8 cellular contexts compared by ENCODE assay signal in the genomic region with DNA sequence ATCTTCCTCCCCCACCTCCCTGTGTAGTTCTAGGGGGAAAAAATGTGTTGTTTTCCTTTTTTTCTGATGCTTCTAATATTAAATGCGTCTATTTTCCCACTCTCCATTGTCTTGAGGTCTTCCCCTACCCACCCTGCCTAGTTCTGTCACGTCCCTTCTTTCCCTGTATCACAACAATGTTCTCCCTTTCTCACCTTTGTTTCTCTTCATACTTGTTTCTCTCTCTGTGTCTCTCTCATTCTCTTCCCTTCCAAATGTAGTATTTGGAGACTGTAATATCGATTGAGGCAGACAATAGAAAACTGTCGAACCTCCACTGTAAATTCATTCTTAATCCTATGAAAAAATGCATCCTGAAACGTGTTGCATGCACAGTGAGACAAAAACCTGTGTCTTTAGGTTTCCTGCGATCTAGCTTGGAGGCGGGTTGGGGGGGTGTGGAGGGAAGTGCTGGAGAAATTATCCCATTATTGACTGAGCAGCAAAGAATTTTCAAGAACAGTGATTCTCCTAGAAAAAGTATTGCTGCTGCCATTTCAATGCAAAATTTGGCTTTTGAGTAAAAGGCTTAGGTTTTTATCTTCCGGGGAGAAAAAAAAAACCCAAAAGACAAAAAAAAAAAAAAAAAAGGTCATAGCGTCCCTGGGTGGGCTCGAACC. TPM values are rescaled to one million over a fixed set of nuclear protein-coding genes. Genes with fewer than 3 reads are reported as not detected.
DNase-seq lines count a peak whose midpoint lies in the region; ATAC-seq and TF ChIP-seq lines count a peak whose summit lies in the region.

No MANE protein-coding gene starts in this region.

- H3K4me1 ChIP-seq in CD4-positive, alpha-beta memory T cell (ENCODE audit: insufficient read depth, low read length), result peaks cover 64% of the 10 kb centered on the region
- peaks cover 27 to 45% of the 10 kb centered on the region in 2 donors for H3K4me1 ChIP-seq in thoracic aorta (ENCODE audit: control insufficient read depth in 1 of 2, low read depth in 2 of 2)

- TF ChIP-seq CTCF in HL-60 (IDR thresholded peaks at IDR 0.05; ENCODE audit: insufficient read depth, low read length) (no peak), activated B cell treated with CpG ODN at 0.5 μM for 24 hours (IDR thresholded peaks at IDR 0.05) (no peak), thoracic aorta (IDR thresholded peaks at IDR 0.05) (no peak)

- peaks cover 13% of the 10 kb centered on the region for H3K36me3 ChIP-seq in CD4-positive, alpha-beta memory T cell (ENCODE audit: insufficient read depth, low read length)
- peaks cover 6% of the 10 kb centered on the region for H3K36me3 ChIP-seq in thoracic aorta

- no peak for ATAC-seq in activated B cell treated with CpG ODN at 0.5 μM for 24 hours (ENCODE audit: low read depth)
- ATAC-seq in thoracic aorta (ENCODE audit: insufficient number of reproducible peaks, low FRiP score, low read depth), result no peak
- ATAC-seq in HG03196 (IDR thresholded peaks at IDR 0.05; ENCODE audit: unreplicated experiment), result no peak
- ATAC-seq in GM18519 (IDR thresholded peaks at IDR 0.05; ENCODE audit: low FRiP score, unreplicated experiment), result no peak
- no peak for ATAC-seq in GM19035 (IDR thresholded peaks at IDR 0.05; ENCODE audit: unreplicated experiment)

- H3K27ac ChIP-seq in CD4-positive, alpha-beta memory T cell (ENCODE audit: low read depth, low read length), result peak overlapping the region; percentile 84
- H3K27ac ChIP-seq in HL-60 (replicated peaks) (no peak overlapping the region), thoracic aorta (peak overlapping the region; percentile 85 to 88)

- H3K27me3 ChIP-seq in CD4-positive, alpha-beta memory T cell (ENCODE audit: insufficient read depth, low read length), result peaks cover 35% of the 10 kb centered on the region
- H3K27me3 ChIP-seq in HL-60 (ENCODE audit: insufficient read depth, poor library complexity, severe bottlenecking) (peaks cover 40% of the 10 kb centered on the region), thoracic aorta (replicated peaks; ENCODE audit: insufficient read depth) (no peaks in the 10 kb centered on the region)

- H3K9me3 Mint-ChIP-seq in CD4-positive, alpha-beta memory T cell, result peaks cover 0 to 14% (median 0%) of the 10 kb centered on the region in 8 donors
- H3K9me3 Mint-ChIP-seq in activated B cell treated with CpG ODN at 0.5 μM for 24 hours, result no peaks in the 10 kb centered on the region

- H3K4me1 Mint-ChIP-seq in CD4-positive, alpha-beta memory T cell, result peaks cover 27 to 63% (median 48%) of the 10 kb centered on the region in 4 donors
- peaks cover 61% of the 10 kb centered on the region for H3K4me1 Mint-ChIP-seq in activated B cell treated with CpG ODN at 0.5 μM for 24 hours

- peak in 1 of 5 donors; percentile 31 for DNase-seq in CD4-positive, alpha-beta memory T cell
- DNase-seq in HL-60 (ENCODE audit: low read depth in 1 of 2, low spot score in 1 of 2) (no peak), activated B cell treated with CpG ODN at 0.5 μM for 24 hours (no peak), thoracic aorta (ENCODE audit: low spot score) (no peak)

- peaks cover 14 to 23% of the 10 kb centered on the region in 2 donors for H3K27me3 Mint-ChIP-seq in CD4-positive, alpha-beta memory T cell
- peaks cover 30% of the 10 kb centered on the region for H3K27me3 Mint-ChIP-seq in activated B cell treated with CpG ODN at 0.5 μM for 24 hours

- H3K27ac Mint-ChIP-seq in CD4-positive, alpha-beta memory T cell, result peak overlapping the region; percentile 93 to 100 (median 98)
- peak overlapping the region; percentile 93 for H3K27ac Mint-ChIP-seq in activated B cell treated with CpG ODN at 0.5 μM for 24 hours

- CTCF ChIA-PET in CD4-positive, alpha-beta memory T cell (lab: Charles Lee; ENCODE audit: partially characterized antibody), result interaction anchor here (1.0 to 1.4 kb wide), 5 partner anchors 15 to 193 kb away, joined by 3 to 10 read pairs (median 4); no protein-coding TSS in a partner anchor
- CTCF ChIA-PET in activated B cell treated with CpG ODN at 0.5 μM for 24 hours (lab: Charles Lee), result interaction anchor here (0.9 to 1.2 kb wide), 3 partner anchors 16 to 88 kb away, joined by 3 to 11 read pairs (median 3); no protein-coding TSS in a partner anchor

- no peaks in the 10 kb centered on the region for H3K9me3 ChIP-seq in CD4-positive, alpha-beta memory T cell (ENCODE audit: control insufficient read depth in 1 of 2, low read length in 2 of 2)
- no peaks in the 10 kb centered on the region for H3K9me3 ChIP-seq in thoracic aorta

- H3K4me3 Mint-ChIP-seq in CD4-positive, alpha-beta memory T cell, result peak overlapping the region; percentile 95 to 100 (median 99)
- peak overlapping the region; percentile 98 for H3K4me3 Mint-ChIP-seq in activated B cell treated with CpG ODN at 0.5 μM for 24 hours

- intact Hi-C loops in CD4-positive, alpha-beta memory T cell (cut with micrococcal nuclease), result loop anchor here (5.0 kb wide), 3 partner anchors 74 to 194 kb away; a partner anchor contains a TSS
- intact Hi-C loops in activated B cell treated with CpG ODN at 0.5 μM for 24 hours (cut with micrococcal nuclease), result loop anchor here (5.0 kb wide), 1 partner anchor 194 kb away; no protein-coding TSS in a partner anchor

- POLR2A ChIA-PET in CD4-positive, alpha-beta memory T cell (lab: Charles Lee; ENCODE audit: partially characterized antibody), result interaction anchor here (0.8 to 5.5 kb wide), 16 partner anchors 11 to 403 kb away, joined by 3 to 50 read pairs (median 8); a partner anchor contains a TSS
- POLR2A ChIA-PET in activated B cell treated with CpG ODN at 0.5 μM for 24 hours (lab: Charles Lee), result interaction anchor here (0.6 to 3.0 kb wide), 15 partner anchors 23 to 710 kb away, joined by 3 to 27 read pairs (median 5); a partner anchor contains a TSS

- peak overlapping the region; percentile 46 to 94 for H3K4me3 ChIP-seq in CD4-positive, alpha-beta memory T cell (ENCODE audit: low read length in 2 of 2)
- H3K4me3 ChIP-seq in HL-60 (replicated peaks; ENCODE audit: insufficient read depth, low read length) (peak overlapping the region; percentile 70), iPS-11a (ENCODE audit: low read depth, low read length) (peak overlapping the region; percentile 69), thoracic aorta (peak overlapping the region; percentile 92)

- H3K36me3 Mint-ChIP-seq in CD4-positive, alpha-beta memory T cell, result peaks cover 18 to 31% of the 10 kb centered on the region in 2 donors
- peaks cover 29% of the 10 kb centered on the region for H3K36me3 Mint-ChIP-seq in activated B cell treated with CpG ODN at 0.5 μM for 24 hours (ENCODE audit: low read depth)

RNA-seq across cellular contexts. Expression of a gene that starts 1.3 kb away (rescaled TPM):
- total RNA-seq in CD4-positive, alpha-beta memory T cell, result 10 to 100 TPM; 93.5 to 99.0 TPM
- polyA plus RNA-seq in CD4-positive, alpha-beta memory T cell, result 100 to 1,000 TPM; 391 to 517 TPM
- total RNA-seq in activated B cell treated with CpG ODN at 0.5 μM for 24 hours (234 and 250 TPM in 2 replicates), thoracic aorta (100 to 1,000 TPM; 108 to 124 TPM)

RNA-seq across cellular contexts. Expression of a gene that starts 3.1 kb away (rescaled TPM):
- total RNA-seq in CD4-positive, alpha-beta memory T cell, result not detected
- not detected for polyA plus RNA-seq in CD4-positive, alpha-beta memory T cell
- not detected in 2 replicates for total RNA-seq in activated B cell treated with CpG ODN at 0.5 μM for 24 hours
- 10 to 100 TPM; 14.1 to 28.4 TPM for total RNA-seq in thoracic aorta

RNA-seq across cellular contexts. Expression of a gene that starts 21.1 kb away (rescaled TPM):
- total RNA-seq in CD4-positive, alpha-beta memory T cell, result 10 to 100 TPM; 12.5 to 13.5 TPM
- polyA plus RNA-seq in CD4-positive, alpha-beta memory T cell, result 10 to 100 TPM; 55.3 to 57.6 TPM
- total RNA-seq in activated B cell treated with CpG ODN at 0.5 μM for 24 hours (11.2 and 12.1 TPM in 2 replicates), thoracic aorta (1 to 10 TPM; 9.3 to 9.6 TPM)

RNA-seq across cellular contexts. Expression of a gene that starts 46.2 kb away (rescaled TPM):
- 100 to 1,000 TPM; 493 to 505 TPM for total RNA-seq in CD4-positive, alpha-beta memory T cell
- polyA plus RNA-seq in CD4-positive, alpha-beta memory T cell, result 10 to 100 TPM in 1 of 2 donors, 1 to 10 TPM in 1; 3.0 to 14.1 TPM
- 166 and 192 TPM in 2 replicates for total RNA-seq in activated B cell treated with CpG ODN at 0.5 μM for 24 hours
- 100 to 1,000 TPM; 113 to 201 TPM for total RNA-seq in thoracic aorta

RNA-seq across cellular contexts. Expression of a gene that starts 48.1 kb away (rescaled TPM):
- 10 to 100 TPM; 55.9 to 66.3 TPM for total RNA-seq in CD4-positive, alpha-beta memory T cell
- 10 to 100 TPM; 10.2 to 16.6 TPM for polyA plus RNA-seq in CD4-positive, alpha-beta memory T cell
- 32.1 and 33.0 TPM in 2 replicates for total RNA-seq in activated B cell treated with CpG ODN at 0.5 μM for 24 hours
- total RNA-seq in thoracic aorta, result 10 to 100 TPM; 56.9 to 82.0 TPM

Comparison
In these comparisons a context has a peak if more than half of its experiments do, and no peak if none do; other contexts are left out.
1. RNA of a gene that starts 3.1 kb away (total RNA-seq): 14.1 to 28.4 TPM in thoracic aorta; not detected in activated B cell treated with CpG ODN at 0.5 μM for 24 hours and not detected in CD4-positive, alpha-beta memory T cell; every median in the first group is over 10 times any median in the second.
2. Peak in every context shown above with its lines, with median percentiles within 50 percentile points of each other: H3K4me3 ChIP-seq.